In the genomic region with DNA sequence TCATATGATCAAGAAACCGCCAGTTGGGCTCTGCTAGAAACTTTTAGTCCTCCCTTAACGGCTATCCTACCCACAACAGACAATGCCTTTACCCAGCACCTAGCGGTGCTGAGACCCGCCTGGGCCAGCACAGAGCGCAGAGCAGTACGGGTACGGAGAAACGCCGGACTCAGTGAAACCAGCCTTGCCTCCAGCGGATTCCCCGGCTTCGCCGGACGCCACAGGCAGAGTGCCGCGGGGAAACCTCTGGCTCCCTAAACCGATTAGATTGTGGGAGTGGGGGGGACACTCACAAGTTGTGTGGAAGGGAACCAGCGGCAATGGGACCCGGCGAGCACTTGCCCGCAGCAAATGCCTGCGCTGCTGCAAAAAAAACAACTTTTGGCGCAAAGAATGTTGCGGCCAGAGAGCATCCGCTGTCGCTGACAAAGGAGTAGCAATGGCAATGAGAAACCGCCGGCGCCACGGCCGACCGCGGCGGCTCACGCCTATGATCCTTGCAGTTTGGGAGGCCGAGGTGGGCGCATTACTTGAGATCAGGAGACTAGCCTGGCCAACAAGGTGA, we compare ENCODE assay signal across 8 cellular contexts.
DNase-seq lines count a peak whose midpoint lies in the region; ATAC-seq, FAIRE-seq and TF ChIP-seq lines count a peak whose summit lies in the region.

No MANE protein-coding gene starts in this region.

- H3K4me1 Mint-ChIP-seq in T-helper 2 cell treated with Interferon-gamma antibody and Interleukin-4, amounts not matched to agents 5 μg/mL and 100 μg/mL, for 36 hours (ENCODE audit: low read depth) = peaks cover 29% of the 10 kb centered on the region

- no peaks in the 10 kb centered on the region for H3K27me3 ChIP-seq in bronchial epithelial cell (ENCODE audit: control insufficient read depth, insufficient read depth, low read length)
- peaks cover 56% of the 10 kb centered on the region for H3K27me3 ChIP-seq in muscle layer of duodenum (ENCODE audit: low read depth, low read length)
- H3K27me3 ChIP-seq in testis = no peaks in the 10 kb centered on the region

- peak overlapping the region; percentile 100 for H3K27ac Mint-ChIP-seq in T-helper 2 cell treated with Interferon-gamma antibody and Interleukin-4, amounts not matched to agents 5 μg/mL and 100 μg/mL, for 36 hours

- peak overlapping the region; percentile 45 for H3K27ac ChIP-seq in muscle layer of duodenum (ENCODE audit: low read length)
- no peak overlapping the region for H3K27ac ChIP-seq in testis

- H3K9me3 ChIP-seq in muscle layer of duodenum (ENCODE audit: control insufficient read depth in 1 of 2, low read length in 2 of 2) (peaks cover 5 to 6% of the 10 kb centered on the region in 2 donors), testis (no peaks in the 10 kb centered on the region)

- WGBS in testis, 2 donors = 0 to 7% methylated on average over 32 to 37 of the region's 37 CpGs

- peaks cover 9% of the 10 kb centered on the region for H3K9me3 Mint-ChIP-seq in T-helper 2 cell treated with Interferon-gamma antibody and Interleukin-4, amounts not matched to agents 5 μg/mL and 100 μg/mL, for 36 hours

- H3K4me1 ChIP-seq in muscle layer of duodenum (ENCODE audit: control insufficient read depth in 1 of 2, insufficient read depth in 2 of 2, low read length in 2 of 2) (peaks cover 0 to 29% of the 10 kb centered on the region in 2 donors), testis (no peaks in the 10 kb centered on the region)

- TF ChIP-seq CTCF in bronchial epithelial cell (IDR thresholded peaks at IDR 0.05; ENCODE audit: insufficient read depth, low read length, severe bottlenecking) (no peak), testis (IDR thresholded peaks at IDR 0.05) (no peak)

- H3K4me3 ChIP-seq in bronchial epithelial cell (ENCODE audit: low read depth, low read length) = peak overlapping the region; percentile 36
- peak overlapping the region; percentile 63 to 65 for H3K4me3 ChIP-seq in muscle layer of duodenum (ENCODE audit: low read depth in 1 of 2, low read length in 2 of 2)
- H3K4me3 ChIP-seq in testis = peak overlapping the region; percentile 40 to 44

- H3K36me3 ChIP-seq in bronchial epithelial cell (ENCODE audit: control insufficient read depth, insufficient read depth, low read length) (no peaks in the 10 kb centered on the region), muscle layer of duodenum (ENCODE audit: control insufficient read depth in 1 of 2, insufficient read depth in 2 of 2, low read length in 2 of 2) (no peaks in the 10 kb centered on the region), testis (ENCODE audit: low read depth, missing control alignments) (no peaks in the 10 kb centered on the region)

- H3K27me3 Mint-ChIP-seq in T-helper 2 cell treated with Interferon-gamma antibody and Interleukin-4, amounts not matched to agents 5 μg/mL and 100 μg/mL, for 36 hours (ENCODE audit: low read depth) = no peaks in the 10 kb centered on the region

- peak; percentile 30 for ATAC-seq in HG03066 (IDR thresholded peaks at IDR 0.05; ENCODE audit: low read depth, unreplicated experiment)

- intact Hi-C loops in testis (cut with DNase I; ENCODE audit: low total_unique reads) = loop anchor here (5.0 kb wide), 1 partner anchor 90 kb away; a partner anchor contains a TSS

- FAIRE-seq in bronchial epithelial cell (lab: Jason Lieb, UNC) = no peak

- H3K36me3 Mint-ChIP-seq in T-helper 2 cell treated with Interferon-gamma antibody and Interleukin-4, amounts not matched to agents 5 μg/mL and 100 μg/mL, for 36 hours (ENCODE audit: low read depth) = peaks cover 25% of the 10 kb centered on the region

- TF ChIP-seq POLR2A in testis (IDR thresholded peaks at IDR 0.05) = no peak

- peak overlapping the region; percentile 96 for H3K4me3 Mint-ChIP-seq in T-helper 2 cell treated with Interferon-gamma antibody and Interleukin-4, amounts not matched to agents 5 μg/mL and 100 μg/mL, for 36 hours

- peak; percentile 44 for DNase-seq in NCI-H345 (lab: John Stamatoyannopoulos, UW)
- DNase-seq in NCI-H345 treated with DMSO at 0.1 percent for 48 hours (lab: John Stamatoyannopoulos, UW; ENCODE audit: unreplicated experiment) = no peak
- peak; percentile 64 for DNase-seq in T-helper 2 cell treated with Interferon-gamma antibody and Interleukin-4, amounts not matched to agents 5 μg/mL and 100 μg/mL, for 36 hours (ENCODE audit: low spot score)
- DNase-seq in bronchial epithelial cell (ENCODE audit: low read depth) = no peak
- no peak for DNase-seq in testis
- DNase-seq in NCI-H2171 treated with DMSO at 0.1 percent for 48 hours (lab: John Stamatoyannopoulos, UW) = no peak

Comparison
In these comparisons a context has a peak if more than half of its experiments do, and no peak if none do; other contexts are left out.
1. DNase-seq: peak in NCI-H345 (single experiment) and T-helper 2 cell treated with Interferon-gamma antibody and Interleukin-4, amounts not matched to agents 5 μg/mL and 100 μg/mL, for 36 hours (single experiment); none in NCI-H345 treated with DMSO at 0.1 percent for 48 hours (single experiment), bronchial epithelial cell (single experiment), testis (single experiment) and NCI-H2171 treated with DMSO at 0.1 percent for 48 hours (single experiment).
2. Peak in every context shown above with its lines, with median percentiles within 50 percentile points of each other: H3K4me3 ChIP-seq.